21 cellular contexts compared by ENCODE assay signal in genomic region chr17:78266231-78266631, GRCh38. TPM values are rescaled to one million over a fixed set of nuclear protein-coding genes. Genes with fewer than 3 reads are reported as not detected.
DNase-seq lines count a peak whose midpoint lies in the region; ATAC-seq and TF ChIP-seq lines count a peak whose summit lies in the region.
"Had no signal": no experiment of that assay in that cellular context is flagged by ENCODE, and none has a peak within 500 bp of the region (broad histone marks: within the 10 kb centered on the region; RNA-seq: fewer than 3 reads in every experiment).

No MANE protein-coding gene starts in this region.

- H3K36me3 Mint-ChIP-seq in activated naive CD4-positive, alpha-beta T cell treated with anti-CD3 and anti-CD28 coated beads, Interleukin-2, amount 50 U/mL, for 24 hours, result no peaks in the 10 kb centered on the region
- no peaks in the 10 kb centered on the region for H3K36me3 Mint-ChIP-seq in activated naive CD4-positive, alpha-beta T cell treated with anti-CD3 and anti-CD28 coated beads for 36 hours (ENCODE audit: low read depth)
- H3K36me3 Mint-ChIP-seq in mesothelial cell of epicardium (no peaks in the 10 kb centered on the region), type B pancreatic cell (no peaks in the 10 kb centered on the region)
- H3K36me3 Mint-ChIP-seq: IgD-negative memory B cell; natural killer cell; stimulated activated memory B cell treated with anti-CD40 and anti-IgM and Interleukin-4, amounts not matched to agents 10 μg/mL and 1 μg/mL and 100 μg/mL, for 72 hours had no signal

- no peaks in the 10 kb centered on the region for H3K9me3 ChIP-seq in colonic mucosa
- H3K9me3 ChIP-seq: breast epithelium, psoas muscle had no signal

- H3K27me3 Mint-ChIP-seq in activated naive CD4-positive, alpha-beta T cell treated with anti-CD3 and anti-CD28 coated beads, Interleukin-2, amount 50 U/mL, for 24 hours, result no peaks in the 10 kb centered on the region
- H3K27me3 Mint-ChIP-seq in activated naive CD4-positive, alpha-beta T cell treated with anti-CD3 and anti-CD28 coated beads for 36 hours (ENCODE audit: low read depth), result no peaks in the 10 kb centered on the region
- H3K27me3 Mint-ChIP-seq in mesothelial cell of epicardium (ENCODE audit: low read depth), result no peaks in the 10 kb centered on the region
- no peaks in the 10 kb centered on the region for H3K27me3 Mint-ChIP-seq in type B pancreatic cell
- H3K27me3 Mint-ChIP-seq: activated naive CD8-positive, alpha-beta T cell treated with anti-CD3 and anti-CD28 coated beads, Interleukin-2, amount 50 U/mL, for 24 hours had no signal

- intact Hi-C loops in activated naive CD4-positive, alpha-beta T cell treated with anti-CD3 and anti-CD28 coated beads for 36 hours (cut with micrococcal nuclease), result no loop called here
- intact Hi-C loops in colonic mucosa (cut with DNase I), result no loop called here
- intact Hi-C loops in lower leg skin (cut with DNase I; ENCODE audit: low total_unique reads), result no loop called here

- no peak for DNase-seq in activated naive CD4-positive, alpha-beta T cell treated with anti-CD3 and anti-CD28 coated beads for 36 hours
- DNase-seq in colonic mucosa, result peak; percentile 56
- no peak for DNase-seq in mesothelial cell of epicardium (ENCODE audit: low spot score in 2 of 2, unreplicated experiment in 2 of 2)
- no peak for DNase-seq in type B pancreatic cell (ENCODE audit: extremely low spot score, unreplicated experiment)
- DNase-seq in lower leg skin (ENCODE audit: low spot score in 2 of 2), result no peak
- DNase-seq in HuH-7.5 (ENCODE audit: low spot score), result no peak
- DNase-seq: activated naive CD8-positive, alpha-beta T cell treated with anti-CD3 and anti-CD28 coated beads, Interleukin-2, amount 50 U/mL, for 24 hours; natural killer cell; NCI-H1930; NCI-H510A; psoas muscle had no signal

- peak overlapping the region; percentile 53 for H3K27ac Mint-ChIP-seq in activated naive CD4-positive, alpha-beta T cell treated with anti-CD3 and anti-CD28 coated beads, Interleukin-2, amount 50 U/mL, for 24 hours
- H3K27ac Mint-ChIP-seq in activated naive CD4-positive, alpha-beta T cell treated with anti-CD3 and anti-CD28 coated beads for 36 hours, result no peak overlapping the region
- peak overlapping the region; percentile 88 for H3K27ac Mint-ChIP-seq in mesothelial cell of epicardium
- H3K27ac Mint-ChIP-seq in type B pancreatic cell, result peak overlapping the region; percentile 53
- H3K27ac Mint-ChIP-seq: activated naive CD8-positive, alpha-beta T cell treated with anti-CD3 and anti-CD28 coated beads, Interleukin-2, amount 50 U/mL, for 24 hours; IgD-negative memory B cell; natural killer cell; stimulated activated memory B cell treated with anti-CD40 and anti-IgM and Interleukin-4, amounts not matched to agents 10 μg/mL and 1 μg/mL and 100 μg/mL, for 72 hours had no signal

- no peaks in the 10 kb centered on the region for H3K36me3 ChIP-seq in colonic mucosa
- H3K36me3 ChIP-seq: breast epithelium had no signal

- no peaks in the 10 kb centered on the region for H3K4me1 ChIP-seq in colonic mucosa
- H3K4me1 ChIP-seq: breast epithelium had no signal

- H3K27me3 ChIP-seq in colonic mucosa, result no peaks in the 10 kb centered on the region
- H3K27me3 ChIP-seq: breast epithelium had no signal

- H3K9ac ChIP-seq in colonic mucosa (ENCODE audit: low read depth in 2 of 2, low read length in 2 of 2), result no peak overlapping the region

- no peak overlapping the region for H3K27ac ChIP-seq in colonic mucosa

- TF ChIP-seq CTCF in colonic mucosa (IDR thresholded peaks at IDR 0.05), result no peak
- no peak for TF ChIP-seq CTCF in mesothelial cell of epicardium (IDR thresholded peaks at IDR 0.05; ENCODE audit: unreplicated experiment)
- TF ChIP-seq CTCF in type B pancreatic cell (conservative IDR thresholded peaks at IDR 0.05), result no peak
- no peak for TF ChIP-seq CTCF in lower leg skin (IDR thresholded peaks at IDR 0.05)

- H3K9me3 Mint-ChIP-seq in activated naive CD4-positive, alpha-beta T cell treated with anti-CD3 and anti-CD28 coated beads, Interleukin-2, amount 50 U/mL, for 24 hours, result no peaks in the 10 kb centered on the region
- H3K9me3 Mint-ChIP-seq in activated naive CD4-positive, alpha-beta T cell treated with anti-CD3 and anti-CD28 coated beads for 36 hours, result no peaks in the 10 kb centered on the region
- H3K9me3 Mint-ChIP-seq in mesothelial cell of epicardium (no peaks in the 10 kb centered on the region), type B pancreatic cell (no peaks in the 10 kb centered on the region)
- H3K9me3 Mint-ChIP-seq: activated naive CD8-positive, alpha-beta T cell treated with anti-CD3 and anti-CD28 coated beads, Interleukin-2, amount 50 U/mL, for 24 hours; IgD-negative memory B cell; natural killer cell; stimulated activated memory B cell treated with anti-CD40 and anti-IgM and Interleukin-4, amounts not matched to agents 10 μg/mL and 1 μg/mL and 100 μg/mL, for 72 hours had no signal

- H3K4me3 Mint-ChIP-seq in activated naive CD4-positive, alpha-beta T cell treated with anti-CD3 and anti-CD28 coated beads, Interleukin-2, amount 50 U/mL, for 24 hours, result no peak overlapping the region
- no peak overlapping the region for H3K4me3 Mint-ChIP-seq in activated naive CD4-positive, alpha-beta T cell treated with anti-CD3 and anti-CD28 coated beads for 36 hours
- H3K4me3 Mint-ChIP-seq in mesothelial cell of epicardium (peak overlapping the region; percentile 20), type B pancreatic cell (no peak overlapping the region)
- H3K4me3 Mint-ChIP-seq: activated naive CD8-positive, alpha-beta T cell treated with anti-CD3 and anti-CD28 coated beads, Interleukin-2, amount 50 U/mL, for 24 hours; IgD-negative memory B cell; natural killer cell; stimulated activated memory B cell treated with anti-CD40 and anti-IgM and Interleukin-4, amounts not matched to agents 10 μg/mL and 1 μg/mL and 100 μg/mL, for 72 hours had no signal

- 86 to 89% methylated on average over 6 of the region's 6 CpGs for WGBS in lower leg skin, 2 donors

- TF ChIP-seq POLR2A in lower leg skin (IDR thresholded peaks at IDR 0.05), result no peak

- ATAC-seq in HG03175 (IDR thresholded peaks at IDR 0.05; ENCODE audit: unreplicated experiment), result no peak
- ATAC-seq: activated CD4-positive, CD25-positive, alpha-beta regulatory T cell treated with anti-CD3 and anti-CD28 coated beads, Interleukin-2, amount 50 U/mL, for 24 hours; activated naive CD8-positive, alpha-beta T cell treated with anti-CD3 and anti-CD28 coated beads, Interleukin-2, amount 50 U/mL, for 24 hours; natural killer cell had no signal

- H3K4me1 Mint-ChIP-seq in activated naive CD4-positive, alpha-beta T cell treated with anti-CD3 and anti-CD28 coated beads, Interleukin-2, amount 50 U/mL, for 24 hours, result peaks cover 49% of the 10 kb centered on the region
- H3K4me1 Mint-ChIP-seq in activated naive CD4-positive, alpha-beta T cell treated with anti-CD3 and anti-CD28 coated beads for 36 hours (ENCODE audit: low read depth), result peaks cover 39% of the 10 kb centered on the region
- H3K4me1 Mint-ChIP-seq in mesothelial cell of epicardium (peaks cover 56% of the 10 kb centered on the region), type B pancreatic cell (ENCODE audit: unreplicated experiment) (peaks cover 24% of the 10 kb centered on the region)

- CTCF ChIA-PET in activated naive CD4-positive, alpha-beta T cell treated with anti-CD3 and anti-CD28 coated beads for 36 hours (lab: Charles Lee), result no interaction called here

- H3K4me3 ChIP-seq in colonic mucosa (no peak overlapping the region), lower leg skin (ENCODE audit: low read depth, poor library complexity, severe bottlenecking) (no peak overlapping the region)
- H3K4me3 ChIP-seq: breast epithelium, lung, psoas muscle had no signal

RNA-seq across cellular contexts. Expression of gene TMEM235, which starts 34.8 kb away (rescaled TPM):
- not detected for total RNA-seq in activated naive CD4-positive, alpha-beta T cell treated with anti-CD3 and anti-CD28 coated beads for 36 hours
- total RNA-seq in colonic mucosa, result not detected
- total RNA-seq in mesothelial cell of epicardium, result 1.5 to 1.8 TPM (median 1.5 TPM) in 3 replicates
- total RNA-seq in type B pancreatic cell (ENCODE audit: low replicate concordance), result 0.43 TPM in 1 of 2 replicates, not detected in the other
- not detected for total RNA-seq in lower leg skin
- total RNA-seq: activated CD8-positive, alpha-beta memory T cell treated with anti-CD3 and anti-CD28 coated beads for 36 hours; breast epithelium; Daoy; natural killer cell; psoas muscle; T-helper 1 cell treated with Interleukin-12 subunit alpha and Interleukin-12 subunit beta and Interleukin-4 antibody, amounts not matched to agents 30 ng/mL and 1 ng/mL, for 36 hours had no signal

RNA-seq across cellular contexts. Expression of gene BIRC5, which starts 52.2 kb away (rescaled TPM):
- total RNA-seq in activated naive CD4-positive, alpha-beta T cell treated with anti-CD3 and anti-CD28 coated beads for 36 hours, result 100 to 1,000 TPM; 117 to 118 TPM
- total RNA-seq in colonic mucosa (10 to 100 TPM; 15.2 to 77.1 TPM), mesothelial cell of epicardium (22.8 to 23.8 TPM (median 22.9 TPM) in 3 replicates), type B pancreatic cell (ENCODE audit: low replicate concordance) (20.0 and 63.3 TPM in 2 replicates), lower leg skin (1 to 10 TPM; 1.8 to 6.7 (median 3.9) TPM)
